10 cellular contexts compared by ENCODE assay signal in genomic region chr3:146142757-146143156, GRCh38. TPM values are rescaled to one million over a fixed set of nuclear protein-coding genes. Genes with fewer than 3 reads are reported as not detected.
A peak's percentile ranks its signal among the peaks of the same experiment; 100 is the strongest.
DNase-seq lines count a peak whose midpoint lies in the region; ATAC-seq and TF ChIP-seq lines count a peak whose summit lies in the region.
"Had no signal": no experiment of that assay in that cellular context is flagged by ENCODE, and none has a peak within 500 bp of the region (broad histone marks: within the 10 kb centered on the region; RNA-seq: fewer than 3 reads in every experiment).

No MANE protein-coding gene starts in this region.

- H2AK5ac ChIP-seq in trophoblast cell (ENCODE audit: low read length) = no peak overlapping the region

- H3K27me3 ChIP-seq in A673 (replicated peaks; ENCODE audit: insufficient read depth, low read depth, low read length, poor library complexity) = no peaks in the 10 kb centered on the region
- H3K27me3 ChIP-seq in SJSA1 (replicated peaks) = no peaks in the 10 kb centered on the region
- H3K27me3 ChIP-seq in muscle layer of colon (ENCODE audit: control insufficient read depth in 1 of 2, insufficient read depth in 2 of 2, low read length in 2 of 2) = no peaks in the 10 kb centered on the region
- no peaks in the 10 kb centered on the region for H3K27me3 ChIP-seq in trophoblast cell (ENCODE audit: insufficient read depth, low read length)

- H3K4me1 ChIP-seq in A673 (ENCODE audit: insufficient read depth, low read length, poor library complexity, severe bottlenecking) (peaks cover 69% of the 10 kb centered on the region), SJSA1 (replicated peaks) (peaks cover 51% of the 10 kb centered on the region), muscle layer of colon (ENCODE audit: insufficient read depth, low read length) (peaks cover 75% of the 10 kb centered on the region), trophoblast cell (ENCODE audit: control insufficient read depth in 1 of 2, insufficient read depth in 2 of 2, low read length in 2 of 2) (no peaks in the 10 kb centered on the region)

- POLR2A ChIA-PET in A673 (lab: Charles Lee; ENCODE audit: low non-redundant PET) = no interaction called here

- H3K4me3 ChIP-seq in A673 (ENCODE audit: low read depth, low read length, poor library complexity, severe bottlenecking) = no peak overlapping the region
- H3K4me3 ChIP-seq in SJSA1 = no peak overlapping the region
- H3K4me3 ChIP-seq in fibroblast of pulmonary artery (replicated peaks; ENCODE audit: low read depth, low read length) = no peak overlapping the region
- no peak overlapping the region for H3K4me3 ChIP-seq in muscle layer of colon (ENCODE audit: low read depth in 1 of 2, low read length in 2 of 2)
- H3K4me3 ChIP-seq in trophoblast cell (ENCODE audit: low read depth, low read length) = no peak overlapping the region

- no peak overlapping the region for H2BK120ac ChIP-seq in trophoblast cell (ENCODE audit: insufficient read depth, low read length, poor library complexity)

- H3K23ac ChIP-seq in trophoblast cell (ENCODE audit: low read length) = no peak overlapping the region

- H4K8ac ChIP-seq in trophoblast cell (ENCODE audit: low read depth, low read length) = no peak overlapping the region

- CTCF ChIA-PET in A673 (lab: Charles Lee) = no interaction called here

- H3K36me3 Mint-ChIP-seq in T-helper 17 cell (ENCODE audit: low read depth) (no peaks in the 10 kb centered on the region), progenitor cell of endocrine pancreas (ENCODE audit: insufficient read depth) (peaks cover 2% of the 10 kb centered on the region)

- DNase-seq in A673 (ENCODE audit: low spot score) = peak; percentile 54
- peak; percentile 45 to 50 for DNase-seq in SJSA1 (ENCODE audit: low read depth in 1 of 2, low spot score in 2 of 2)
- DNase-seq in fibroblast of pulmonary artery (ENCODE audit: low read depth) = peak; percentile 62
- DNase-seq in trophoblast cell = no peak
- DNase-seq in T-helper 17 cell = no peak
- DNase-seq in progenitor cell of endocrine pancreas (ENCODE audit: low spot score, unreplicated experiment) = no peak
- no peak for DNase-seq in NCI-H345 (lab: John Stamatoyannopoulos, UW)
- DNase-seq: NCI-H2029 treated with DMSO at 0.1 percent for 48 hours, SIG-M5 had no signal

- intact Hi-C loops in A673 (cut with micrococcal nuclease; ENCODE audit: unreplicated experiment) = no loop called here

- H3K27me3 Mint-ChIP-seq in T-helper 17 cell (peaks cover 6% of the 10 kb centered on the region), progenitor cell of endocrine pancreas (no peaks in the 10 kb centered on the region)

- H3K9me3 ChIP-seq in A673 (ENCODE audit: low read depth, low read length, poor library complexity, severe bottlenecking) = no peaks in the 10 kb centered on the region
- H3K9me3 ChIP-seq in SJSA1 (replicated peaks) = no peaks in the 10 kb centered on the region
- no peaks in the 10 kb centered on the region for H3K9me3 ChIP-seq in muscle layer of colon (ENCODE audit: low read length)
- no peaks in the 10 kb centered on the region for H3K9me3 ChIP-seq in trophoblast cell (ENCODE audit: insufficient read depth, low read depth, low read length)
- no peaks in the 10 kb centered on the region for H3K9me3 ChIP-seq in T-helper 17 cell (ENCODE audit: control insufficient read depth, low read length, poor library complexity, severe bottlenecking)

- H3K14ac ChIP-seq in trophoblast cell (ENCODE audit: low read length) = no peak overlapping the region

- H3K4ac ChIP-seq in trophoblast cell (ENCODE audit: low read depth, low read length) = no peak overlapping the region

- no peak overlapping the region for H4K91ac ChIP-seq in trophoblast cell (ENCODE audit: low read depth, low read length)

- no peaks in the 10 kb centered on the region for H3K79me2 ChIP-seq in trophoblast cell (ENCODE audit: control insufficient read depth, insufficient read depth, low read length, poor library complexity)

- H3K27ac Mint-ChIP-seq in T-helper 17 cell (no peak overlapping the region), progenitor cell of endocrine pancreas (no peak overlapping the region)

- H4K12ac ChIP-seq in trophoblast cell (ENCODE audit: low read depth, low read length) = no peak overlapping the region

- H3K9ac ChIP-seq in muscle layer of colon (ENCODE audit: low read length) = no peak overlapping the region
- H3K9ac ChIP-seq in trophoblast cell (ENCODE audit: low read length) = no peak overlapping the region

- BruUV-seq in A673 (replicated peaks; lab: Mats Ljungman, UMichigan) = no TSS peak

- H3K4me2 ChIP-seq in trophoblast cell (ENCODE audit: low read length) = no peak overlapping the region

- H3K4me3 Mint-ChIP-seq in T-helper 17 cell = no peak overlapping the region
- H3K4me3 Mint-ChIP-seq in progenitor cell of endocrine pancreas (ENCODE audit: low read depth) = no peak overlapping the region

- ATAC-seq in T-helper 17 cell = no peak

- H3K27ac ChIP-seq in A673 (ENCODE audit: low read depth, low read length, poor library complexity, severe bottlenecking) = no peak overlapping the region
- H3K27ac ChIP-seq in SJSA1 = peak overlapping the region; percentile 4; the same call in 1 of the 2 replicates
- peak overlapping the region; percentile 35 for H3K27ac ChIP-seq in muscle layer of colon (ENCODE audit: low read depth, low read length)
- H3K27ac ChIP-seq in trophoblast cell (ENCODE audit: low read depth, low read length) = no peak overlapping the region

- H2BK5ac ChIP-seq in trophoblast cell (ENCODE audit: low read depth, low read length, poor library complexity) = no peak overlapping the region

- H3K79me1 ChIP-seq in trophoblast cell (ENCODE audit: low read length) = no peaks in the 10 kb centered on the region

- no peak overlapping the region for H3K18ac ChIP-seq in trophoblast cell (ENCODE audit: low read length)

- H3K36me3 ChIP-seq in A673 (ENCODE audit: insufficient read depth, low read length, poor library complexity, severe bottlenecking) (no peaks in the 10 kb centered on the region), SJSA1 (no peaks in the 10 kb centered on the region; the same call in 1 of the 2 replicates), muscle layer of colon (ENCODE audit: insufficient read depth, low read length) (no peaks in the 10 kb centered on the region), trophoblast cell (ENCODE audit: control insufficient read depth in 1 of 2, insufficient read depth in 2 of 2, low read length in 2 of 2) (no peaks in the 10 kb centered on the region)

- no peak overlapping the region for H2AFZ ChIP-seq in trophoblast cell (ENCODE audit: insufficient read depth, low read length, poor library complexity)

- H3K9me3 Mint-ChIP-seq in progenitor cell of endocrine pancreas (ENCODE audit: low read depth) = no peaks in the 10 kb centered on the region

- TF ChIP-seq CTCF in A673 (conservative IDR thresholded peaks at IDR 0.05; ENCODE audit: low read depth, low read length) (no peak), fibroblast of pulmonary artery (IDR thresholded peaks at IDR 0.05; ENCODE audit: low read length, missing control alignments) (no peak), progenitor cell of endocrine pancreas (IDR thresholded peaks at IDR 0.05; ENCODE audit: unreplicated experiment) (no peak)

- no peak overlapping the region for H2BK12ac ChIP-seq in trophoblast cell (ENCODE audit: low read length)

- WGBS in trophoblast cell (ENCODE audit: extremely low coverage, insufficient coverage, insufficient read length) = no CpG with 5 or more reads among the region's 3 CpGs

- H3K4me1 Mint-ChIP-seq in T-helper 17 cell (no peaks in the 10 kb centered on the region), progenitor cell of endocrine pancreas (ENCODE audit: low read depth) (peaks cover 6% of the 10 kb centered on the region)

RNA-seq across cellular contexts. Expression of gene PLOD2, which starts 18.2 kb away (rescaled TPM):
- total RNA-seq in A673 (2021) (34.6 and 35.2 TPM in 2 replicates), T-helper 17 cell (1 to 10 TPM in 1 of 2 donors, under 1 TPM in 1; 0.17 to 1.9 TPM), progenitor cell of endocrine pancreas (49.2 and 54.9 TPM in 2 replicates)
- total RNA-seq in SJSA1 (2014; rRNA removed; shearing (Covaris generic)) = 109 and 129 TPM in 2 replicates
- polyA plus RNA-seq in trophoblast cell (2013) = 110 and 115 TPM in 2 replicates

Comparison
In these comparisons a context has a peak if more than half of its experiments do, and no peak if none do; other contexts are left out.
1. DNase-seq: peak in A673 (single experiment), SJSA1 (2 of 2) and fibroblast of pulmonary artery (single experiment); none in trophoblast cell (0 of 2), T-helper 17 cell (0 of 3), progenitor cell of endocrine pancreas (single experiment) and NCI-H345 (single experiment).
2. H3K27ac ChIP-seq: peak in SJSA1 (single experiment) and muscle layer of colon (single experiment); none in A673 (single experiment) and trophoblast cell (single experiment).
3. RNA of gene PLOD2, which starts 18.2 kb away (total RNA-seq): 109 to 129 TPM in SJSA1, 49.2 to 54.9 TPM in progenitor cell of endocrine pancreas and 34.6 to 35.2 TPM in A673; 0.17 to 1.9 TPM in T-helper 17 cell; every median in the first group is over 10 times any median in the second.